In genomic region chr4:1749826-1750225, GRCh38 we compare ENCODE assay signal across 9 cellular contexts.
"Had no signal": no experiment of that assay in that cellular context is flagged by ENCODE, and none has a peak within 500 bp of the region (broad histone marks: within the 10 kb centered on the region; RNA-seq: fewer than 3 reads in every experiment).

No MANE protein-coding gene starts in this region.

- H3K9ac ChIP-seq: GM23248 had no signal

- ATAC-seq: K562 had no signal

- H2AFZ ChIP-seq: GM23248 had no signal

- H3K4me3 ChIP-seq: GM23248, K562 had no signal

- FAIRE-seq: K562 had no signal

- H3K27ac ChIP-seq: GM23248, HL-60 had no signal

- DNase-seq: GM23248, GOT3, H9, HCEC 1CT, HFFc6, IMR-90, KG1 had no signal
